ENCODE assay signal across 26 cellular contexts in the genomic region with DNA sequence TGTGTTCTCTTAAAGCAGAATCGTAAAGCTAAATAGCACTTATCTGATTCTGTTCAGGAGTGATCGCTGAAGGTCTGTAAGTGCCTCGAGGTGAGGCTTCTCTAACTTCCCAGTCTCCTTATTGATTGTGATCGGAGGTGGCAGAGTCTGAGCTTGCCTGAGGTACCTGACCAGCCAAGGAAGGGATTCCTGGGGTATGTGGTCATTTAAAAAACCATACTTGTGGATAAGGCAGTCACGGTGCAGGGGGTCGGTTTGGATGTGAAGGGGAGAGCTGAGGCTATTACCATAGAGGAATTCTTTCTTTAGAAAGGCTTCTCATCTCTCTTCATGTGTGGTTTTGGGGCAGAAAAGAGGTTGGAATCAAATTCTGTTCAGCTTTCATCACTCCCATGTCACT.
"Had no signal": no experiment of that assay in that cellular context is flagged by ENCODE, and none has a peak within 500 bp of the region (broad histone marks: within the 10 kb centered on the region; RNA-seq: fewer than 3 reads in every experiment).

No MANE protein-coding gene starts in this region.

- ATAC-seq: activated T-cell treated with anti-CD3 and anti-CD28 coated beads, Interleukin-2, amount 50 U/mL, for 72 hours; naive thymus-derived CD4-positive, alpha-beta T cell; pancreas; stimulated activated memory B cell treated with anti-CD40 and anti-IgM and Interleukin-4, amounts not matched to agents 10 μg/mL and 1 μg/mL and 100 μg/mL, for 72 hours; stimulated activated naive CD8-positive, alpha-beta T cell treated with anti-CD3 and anti-CD28 coated beads, Interleukin-15, amount 100 ng/mL, for 72 hours; upper lobe of right lung had no signal

- H3K27ac Mint-ChIP-seq: activated naive CD8-positive, alpha-beta T cell; activated T-cell treated with anti-CD3 and anti-CD28 coated beads, Interleukin-2, amount 50 U/mL, for 72 hours; dendritic cell treated with granulocyte-macrophage colony-stimulating factor and Interleukin-4, amounts not matched to agents 40 ng/mL and 50 ng/mL, for 4 days; naive thymus-derived CD4-positive, alpha-beta T cell; stimulated activated memory B cell treated with anti-CD40 and anti-IgM and Interleukin-4, amounts not matched to agents 10 μg/mL and 1 μg/mL and 100 μg/mL, for 72 hours; stimulated activated naive CD8-positive, alpha-beta T cell treated with anti-CD3 and anti-CD28 coated beads, Interleukin-15, amount 100 ng/mL, for 72 hours had no signal

- H3K4me3 ChIP-seq: esophagus squamous epithelium, left ventricle myocardium inferior, pancreas, prostate gland, skin epidermis, upper lobe of right lung had no signal

- H3K4me3 Mint-ChIP-seq: activated naive CD8-positive, alpha-beta T cell; activated T-cell treated with anti-CD3 and anti-CD28 coated beads, Interleukin-2, amount 50 U/mL, for 72 hours; dendritic cell treated with granulocyte-macrophage colony-stimulating factor and Interleukin-4, amounts not matched to agents 40 ng/mL and 50 ng/mL, for 4 days; naive thymus-derived CD4-positive, alpha-beta T cell; stimulated activated memory B cell treated with anti-CD40 and anti-IgM and Interleukin-4, amounts not matched to agents 10 μg/mL and 1 μg/mL and 100 μg/mL, for 72 hours; stimulated activated naive CD8-positive, alpha-beta T cell treated with anti-CD3 and anti-CD28 coated beads, Interleukin-15, amount 100 ng/mL, for 72 hours had no signal

- H3K4me1 ChIP-seq: pancreas, prostate gland, upper lobe of right lung had no signal

- H3K9me3 ChIP-seq: esophagus squamous epithelium, left ventricle myocardium inferior, pancreas, prostate gland, upper lobe of right lung had no signal

- H3K36me3 ChIP-seq: esophagus squamous epithelium, left ventricle myocardium inferior, pancreas, prostate gland, upper lobe of right lung had no signal

- H3K27ac ChIP-seq: epithelial cell of prostate, left ventricle myocardium inferior, pancreas, prostate gland, skin epidermis, upper lobe of right lung had no signal

- H3K9me3 Mint-ChIP-seq: activated T-cell treated with anti-CD3 and anti-CD28 coated beads, Interleukin-2, amount 50 U/mL, for 72 hours; dendritic cell treated with granulocyte-macrophage colony-stimulating factor and Interleukin-4, amounts not matched to agents 40 ng/mL and 50 ng/mL, for 4 days; stimulated activated memory B cell treated with anti-CD40 and anti-IgM and Interleukin-4, amounts not matched to agents 10 μg/mL and 1 μg/mL and 100 μg/mL, for 72 hours; stimulated activated naive CD8-positive, alpha-beta T cell treated with anti-CD3 and anti-CD28 coated beads, Interleukin-15, amount 100 ng/mL, for 72 hours had no signal

- H3K4me1 Mint-ChIP-seq: naive thymus-derived CD4-positive, alpha-beta T cell; stimulated activated naive CD8-positive, alpha-beta T cell treated with anti-CD3 and anti-CD28 coated beads, Interleukin-15, amount 100 ng/mL, for 72 hours had no signal

- H3K36me3 Mint-ChIP-seq: activated naive CD8-positive, alpha-beta T cell; naive thymus-derived CD4-positive, alpha-beta T cell; stimulated activated memory B cell treated with anti-CD40 and anti-IgM and Interleukin-4, amounts not matched to agents 10 μg/mL and 1 μg/mL and 100 μg/mL, for 72 hours had no signal

- H3K27me3 Mint-ChIP-seq: activated naive CD8-positive, alpha-beta T cell; dendritic cell treated with granulocyte-macrophage colony-stimulating factor and Interleukin-4, amounts not matched to agents 40 ng/mL and 50 ng/mL, for 4 days; stimulated activated memory B cell treated with anti-CD40 and anti-IgM and Interleukin-4, amounts not matched to agents 10 μg/mL and 1 μg/mL and 100 μg/mL, for 72 hours; stimulated activated naive CD8-positive, alpha-beta T cell treated with anti-CD3 and anti-CD28 coated beads, Interleukin-15, amount 100 ng/mL, for 72 hours had no signal

- DNase-seq: activated CD4-positive, alpha-beta T cell treated with anti-CD3 and anti-CD28 coated beads for 4 hours; activated CD4-positive, alpha-beta T cell treated with anti-CD3 and anti-CD28 coated beads, Interleukin-2, amount 50 U/mL, for 4 hours; activated naive CD4-positive, alpha-beta T cell treated with Interleukin-2 at 50 U/mL for 16 hours; activated T-cell treated with anti-CD3 and anti-CD28 coated beads for 4 hours; activated T-cell treated with anti-CD3 and anti-CD28 coated beads, Interleukin-2, amount 50 U/mL, for 72 hours; anterior cingulate cortex; central memory CD4-positive, alpha-beta T cell; esophagus squamous epithelium; foreskin melanocyte; left ventricle myocardium inferior; mammary epithelial cell; midbrain; naive thymus-derived CD4-positive, alpha-beta T cell; nucleus accumbens; pancreas; retina; stimulated activated CD4-positive, alpha-beta T cell treated with anti-CD3 and anti-CD28 coated beads, Interleukin-4, amount 100 ng/mL, for 4 hours; stimulated activated CD8-positive, alpha-beta memory T cell treated with anti-CD3 and anti-CD28 coated beads, Interleukin-4, amount 100 ng/mL, for 48 hours; stimulated activated naive CD8-positive, alpha-beta T cell treated with anti-CD3 and anti-CD28 coated beads, Interleukin-15, amount 100 ng/mL, for 72 hours; upper lobe of right lung had no signal

- H3K27me3 ChIP-seq: esophagus squamous epithelium, pancreas, upper lobe of right lung had no signal
